20 cellular contexts compared by ENCODE assay signal in the genomic region with DNA sequence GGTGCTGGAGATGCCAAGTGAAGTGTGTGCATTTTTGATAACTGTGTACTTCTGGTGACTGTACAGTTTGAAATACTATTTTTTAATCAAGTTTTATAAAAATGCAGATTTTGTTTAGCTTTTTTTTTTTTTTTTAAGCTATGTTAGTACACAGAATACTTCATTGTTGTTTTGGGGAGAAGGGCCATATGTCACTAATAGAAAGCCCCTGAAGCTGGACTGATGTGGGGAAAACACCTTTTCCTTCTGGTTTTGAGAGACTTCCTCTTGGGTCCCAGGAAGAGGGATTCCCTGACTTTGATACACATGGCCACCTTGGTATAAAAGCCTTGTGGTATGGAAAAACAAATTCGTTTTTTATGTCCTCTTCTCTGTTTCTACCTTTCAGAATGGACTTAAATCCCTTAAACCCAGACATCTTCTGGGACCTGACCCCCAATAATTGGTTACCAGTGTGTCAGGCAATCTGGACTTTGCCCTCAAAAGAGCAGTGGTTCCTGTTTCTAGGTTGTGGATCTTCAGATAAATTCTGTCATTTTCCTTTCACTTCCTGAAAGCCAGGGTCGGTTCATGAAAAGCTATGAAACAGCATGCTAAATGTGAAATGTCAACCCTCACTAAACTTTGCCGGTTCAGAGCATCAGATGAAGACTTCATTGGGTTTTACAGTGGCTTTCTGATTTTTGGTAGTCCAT.
DNase-seq lines count a peak whose midpoint lies in the region; ATAC-seq lines count a peak whose summit lies in the region.
"Had no signal": no experiment of that assay in that cellular context is flagged by ENCODE, and none has a peak within 500 bp of the region (broad histone marks: within the 10 kb centered on the region; RNA-seq: fewer than 3 reads in every experiment).

No MANE protein-coding gene starts in this region.

- H3K4me3 Mint-ChIP-seq in stimulated activated memory B cell treated with anti-CD40 and anti-IgM and Interleukin-4, amounts not matched to agents 10 μg/mL and 1 μg/mL and 100 μg/mL, for 72 hours, result no peak overlapping the region
- H3K4me3 Mint-ChIP-seq: activated naive CD4-positive, alpha-beta T cell treated with anti-CD3 and anti-CD28 coated beads for 36 hours; activated T-cell treated with anti-CD3 and anti-CD28 coated beads, Interleukin-2, amount 50 U/mL, for 4 hours had no signal

- DNase-seq in NOMO-1 treated with dmso at 0.1 percent for 144 hours (lab: John Stamatoyannopoulos, UW; ENCODE audit: unreplicated experiment), result peak; percentile 86
- no peak for DNase-seq in stimulated activated CD4-positive, alpha-beta T cell treated with anti-CD3 and anti-CD28 coated beads, Interleukin-15, amount 100 ng/mL, for 24 hours
- DNase-seq in GDM1 (lab: John Stamatoyannopoulos, UW), result no peak
- DNase-seq: activated naive CD4-positive, alpha-beta T cell treated with anti-CD3 and anti-CD28 coated beads for 36 hours; activated T-cell treated with anti-CD3 and anti-CD28 coated beads, Interleukin-2, amount 50 U/mL, for 4 hours; amygdala; DND-41; heart right ventricle; MG63; NCI-H187; NCI-H748 treated with DMSO at 0.1 percent for 48 hours; SK-N-SH; stimulated activated CD4-positive, alpha-beta T cell treated with anti-CD3 and anti-CD28 coated beads, Interleukin-2, amount 100 ng/mL, for 24 hours; stimulated activated naive CD8-positive, alpha-beta T cell treated with anti-CD3 and anti-CD28 coated beads, Interleukin-15, Interleukin-2, amounts not matched to agents 100 U/mL and 50 U/mL, for 24 hours; transverse colon had no signal

- no peaks in the 10 kb centered on the region for H3K9me3 Mint-ChIP-seq in stimulated activated memory B cell treated with anti-CD40 and anti-IgM and Interleukin-4, amounts not matched to agents 10 μg/mL and 1 μg/mL and 100 μg/mL, for 72 hours
- H3K9me3 Mint-ChIP-seq: activated naive CD4-positive, alpha-beta T cell treated with anti-CD3 and anti-CD28 coated beads for 36 hours; activated T-cell treated with anti-CD3 and anti-CD28 coated beads, Interleukin-2, amount 50 U/mL, for 4 hours had no signal

- no peaks in the 10 kb centered on the region for H3K36me3 Mint-ChIP-seq in stimulated activated memory B cell treated with anti-CD40 and anti-IgM and Interleukin-4, amounts not matched to agents 10 μg/mL and 1 μg/mL and 100 μg/mL, for 72 hours

- peaks cover 24% of the 10 kb centered on the region for H3K4me1 Mint-ChIP-seq in stimulated activated memory B cell treated with anti-CD40 and anti-IgM and Interleukin-4, amounts not matched to agents 10 μg/mL and 1 μg/mL and 100 μg/mL, for 72 hours

- no peak overlapping the region for H3K27ac Mint-ChIP-seq in stimulated activated memory B cell treated with anti-CD40 and anti-IgM and Interleukin-4, amounts not matched to agents 10 μg/mL and 1 μg/mL and 100 μg/mL, for 72 hours
- H3K27ac Mint-ChIP-seq: activated naive CD4-positive, alpha-beta T cell treated with anti-CD3 and anti-CD28 coated beads for 36 hours had no signal

- ATAC-seq in GM18508 (IDR thresholded peaks at IDR 0.05; ENCODE audit: insufficient read depth, unreplicated experiment) (peak; percentile 70), HG02759 (IDR thresholded peaks at IDR 0.05; ENCODE audit: unreplicated experiment) (peak; percentile 87), GM21619 (IDR thresholded peaks at IDR 0.05; ENCODE audit: unreplicated experiment) (no peak)
- peak; percentile 68 for ATAC-seq in stimulated activated memory B cell treated with anti-CD40 and anti-IgM and Interleukin-4, amounts not matched to agents 10 μg/mL and 1 μg/mL and 100 μg/mL, for 72 hours
- ATAC-seq: activated T-cell treated with anti-CD3 and anti-CD28 coated beads, Interleukin-2, amount 50 U/mL, for 4 hours; HCT116; heart right ventricle; stimulated activated naive CD8-positive, alpha-beta T cell treated with anti-CD3 and anti-CD28 coated beads, Interleukin-15, Interleukin-2, amounts not matched to agents 100 U/mL and 50 U/mL, for 24 hours had no signal

- peaks cover 11% of the 10 kb centered on the region for H3K27me3 Mint-ChIP-seq in stimulated activated memory B cell treated with anti-CD40 and anti-IgM and Interleukin-4, amounts not matched to agents 10 μg/mL and 1 μg/mL and 100 μg/mL, for 72 hours
